In the genomic region with DNA sequence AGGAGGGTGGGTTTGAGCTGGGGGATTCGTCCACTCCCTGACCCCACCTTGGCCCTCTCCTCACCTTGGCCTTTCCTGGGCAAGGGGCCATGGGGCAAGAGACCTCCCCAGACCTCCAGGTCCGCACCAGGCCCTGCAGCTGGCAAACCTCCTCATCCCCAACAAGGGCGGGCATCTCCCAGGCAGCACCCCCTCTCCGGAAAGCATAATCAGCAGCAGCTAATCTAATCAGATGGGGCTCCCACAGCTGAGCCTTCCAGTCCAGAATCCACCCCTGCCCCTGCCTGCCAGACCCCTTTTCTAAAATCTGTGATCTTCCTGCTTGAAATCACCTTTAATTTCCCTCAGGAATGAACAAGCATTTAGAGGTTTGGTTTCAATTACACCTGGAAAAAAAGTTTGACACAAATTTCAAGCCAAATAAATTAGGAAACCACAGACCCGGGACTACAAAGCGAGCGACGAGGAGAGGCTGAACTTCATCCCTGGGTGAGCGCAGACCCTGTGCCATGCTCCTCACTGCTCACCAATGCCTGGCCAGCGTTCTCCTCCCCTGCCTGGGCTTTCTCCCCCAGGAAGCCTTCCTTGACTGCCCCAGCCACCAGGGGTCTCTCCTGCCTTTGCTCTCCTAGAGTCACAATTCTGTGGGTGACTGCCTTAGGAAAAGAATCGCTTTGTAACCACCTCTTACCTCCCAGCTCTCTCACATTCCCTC, we compare ENCODE assay signal across 19 cellular contexts.
DNase-seq lines count a peak whose midpoint lies in the region; ATAC-seq, FAIRE-seq and TF ChIP-seq lines count a peak whose summit lies in the region.
"Had no signal": no experiment of that assay in that cellular context is flagged by ENCODE, and none has a peak within 500 bp of the region (broad histone marks: within the 10 kb centered on the region; RNA-seq: fewer than 3 reads in every experiment).

No MANE protein-coding gene starts in this region.

- no peaks in the 10 kb centered on the region for H4K20me1 ChIP-seq in GM12878 (ENCODE audit: control insufficient read depth, insufficient read depth)

- no peak for FAIRE-seq in GM12878 (lab: Jason Lieb, UNC)
- FAIRE-seq: bronchial epithelial cell had no signal

- CTCF ChIA-PET in GM12878 (lab: Yijun Ruan, JAX): no interaction called here

- H3K4me2 ChIP-seq in GM12878 (ENCODE audit: control insufficient read depth, insufficient read depth): no peak overlapping the region

- H3K27me3 ChIP-seq in GM12878 (replicated peaks in 1 of 2; ENCODE audit: control insufficient read depth in 2 of 2, insufficient read depth in 2 of 2, low read length in 1 of 2): no peaks in the 10 kb centered on the region; a peak in 1 of 4 replicates

- H3K36me3 Mint-ChIP-seq in nephron progenitor cell (ENCODE audit: low read depth): no peaks in the 10 kb centered on the region
- H3K36me3 Mint-ChIP-seq: activated naive CD4-positive, alpha-beta T cell treated with anti-CD3 and anti-CD28 coated beads, Interleukin-2, amount 50 U/mL, for 72 hours had no signal

- no peaks in the 10 kb centered on the region for H3K9me3 Mint-ChIP-seq in nephron progenitor cell
- H3K9me3 Mint-ChIP-seq: activated naive CD4-positive, alpha-beta T cell treated with anti-CD3 and anti-CD28 coated beads, Interleukin-2, amount 50 U/mL, for 72 hours had no signal

- H3K9me3 ChIP-seq in GM12878 (replicated peaks; ENCODE audit: control insufficient read depth, insufficient read depth, low read length): no peaks in the 10 kb centered on the region
- H3K9me3 ChIP-seq: mucosa of descending colon, suprapubic skin had no signal

- TF ChIP-seq EP300 in Ishikawa (IDR thresholded peaks at IDR 0.05; ENCODE audit: borderline replicate concordance) (no peak), GM12878 (IDR thresholded peaks at IDR 0.05; ENCODE audit: borderline replicate concordance in 1 of 2, control insufficient read depth in 1 of 2, low read depth in 2 of 2, low read length in 2 of 2) (no peak)

- intact Hi-C loops in GM12878 (cut with micrococcal nuclease; ENCODE audit: unreplicated experiment): no loop called here

- no peaks in the 10 kb centered on the region for H3K4me1 ChIP-seq in GM12878 (ENCODE audit: control insufficient read depth, insufficient read depth, low read length)
- H3K4me1 ChIP-seq: parathyroid adenoma, suprapubic skin had no signal

- WGBS in GM12878 (ENCODE audit: insufficient coverage, insufficient replicate concordance, low lambda C conversion rate, missing lambda C conversion rate): 25% methylated on average over 11 of the region's 11 CpGs

- ATAC-seq in GM12878: no peak
- no peak for ATAC-seq in HG02610 (IDR thresholded peaks at IDR 0.05; ENCODE audit: unreplicated experiment)
- ATAC-seq: activated CD4-positive, CD25-positive, alpha-beta regulatory T cell treated with anti-CD3 and anti-CD28 coated beads, Interleukin-2, amount 50 U/mL, for 24 hours; activated naive CD4-positive, alpha-beta T cell treated with anti-CD3 and anti-CD28 coated beads, Interleukin-2, amount 50 U/mL, for 72 hours; mucosa of descending colon had no signal

- in situ Hi-C loops in GM12878 (cut with MboI): no loop called here

- H3K4me3 Mint-ChIP-seq in nephron progenitor cell: no peak overlapping the region

- H3K36me3 ChIP-seq in GM12878 (ENCODE audit: control insufficient read depth in 2 of 2, insufficient read depth in 2 of 2, low read length in 1 of 2): no peaks in the 10 kb centered on the region
- H3K36me3 ChIP-seq: suprapubic skin had no signal

- no peak overlapping the region for H3K4me3 ChIP-seq in GM12878
- H3K4me3 ChIP-seq: mucosa of descending colon, suprapubic skin had no signal

- TF ChIP-seq CTCF in GM12878 (IDR thresholded peaks at IDR 0.05 in 2 of 3, conservative IDR thresholded peaks at IDR 0.05 in 1 of 3; ENCODE audit: control insufficient read depth in 2 of 3, extremely low read depth in 1 of 3, insufficient read depth in 1 of 3, low read depth in 3 of 3, low read length in 3 of 3): peak; percentile 14 to 29 (median 24); a peak in 4 of 6 replicates
- no peak for TF ChIP-seq CTCF in nephron progenitor cell (IDR thresholded peaks at IDR 0.05)

- peaks cover 24% of the 10 kb centered on the region for H3K27me3 Mint-ChIP-seq in nephron progenitor cell (ENCODE audit: low read depth, poor library complexity)

- no peak overlapping the region for H3K9ac ChIP-seq in GM12878 (ENCODE audit: control insufficient read depth, insufficient read depth, low read length)
- H3K9ac ChIP-seq: parathyroid adenoma had no signal

- POLR2A ChIA-PET in GM12878 (lab: Charles Lee): no interaction called here

- H3K4me1 Mint-ChIP-seq in nephron progenitor cell: peaks cover 67% of the 10 kb centered on the region

- TF ChIP-seq POLR2A in GM12878 (IDR thresholded peaks at IDR 0.05; ENCODE audit: low read depth, low read length): no peak

- peak; percentile 23 for DNase-seq in DMS 273 (lab: John Stamatoyannopoulos, UW; ENCODE audit: unreplicated experiment)
- DNase-seq in DMS 273 treated with DMSO at 0.1 percent for 48 hours (lab: John Stamatoyannopoulos, UW): no peak
- no peak for DNase-seq in GM12878 (ENCODE audit: low read depth, low spot score)
- DNase-seq in nephron progenitor cell: no peak
- no peak for DNase-seq in cortex of kidney (lab: John Stamatoyannopoulos, UW)
- no peak for DNase-seq in DMS153 treated with DMSO at 0.1 percent for 48 hours (lab: John Stamatoyannopoulos, UW; ENCODE audit: unreplicated experiment)
- DNase-seq: activated CD8-positive, alpha-beta memory T cell treated with anti-CD3 and anti-CD28 coated beads, Interleukin-2, amount 50 U/mL, for 48 hours; foreskin melanocyte; mucosa of descending colon; NCI-H146; NK-92 treated with Interleukin-12 subunit alpha and Interleukin-12 subunit beta, amount 100 ng/mL, for 24 hours had no signal

- peak overlapping the region; percentile 54 for H3K27ac Mint-ChIP-seq in nephron progenitor cell
- H3K27ac Mint-ChIP-seq: activated naive CD4-positive, alpha-beta T cell treated with anti-CD3 and anti-CD28 coated beads, Interleukin-2, amount 50 U/mL, for 72 hours had no signal

- H2AFZ ChIP-seq in GM12878 (ENCODE audit: control insufficient read depth, low read depth, low read length): no peak overlapping the region
- H2AFZ ChIP-seq: parathyroid adenoma had no signal

- RAD21 ChIA-PET in GM12878 (lab: Charles Lee; ENCODE audit: unreplicated experiment): no interaction called here

- SMC1A ChIA-PET in GM12878 (lab: Charles Lee; ENCODE audit: uncharacterized antibody, unreplicated experiment): no interaction called here

- H3K79me2 ChIP-seq in GM12878 (ENCODE audit: control insufficient read depth, insufficient read depth, low read length): no peaks in the 10 kb centered on the region
- H3K79me2 ChIP-seq: parathyroid adenoma had no signal

- TF ChIP-seq RAD21 in Ishikawa (IDR thresholded peaks at IDR 0.05; ENCODE audit: low read depth): peak; percentile 54; the same call in 1 of the 2 replicates
- no peak for TF ChIP-seq RAD21 in GM12878 (IDR thresholded peaks at IDR 0.05; ENCODE audit: insufficient read depth, low read depth, low read length)

- H3K27ac ChIP-seq in GM12878 (ENCODE audit: control insufficient read depth, insufficient read depth): no peak overlapping the region
- H3K27ac ChIP-seq: 22Rv1, parathyroid adenoma, suprapubic skin had no signal

- BruUV-seq in GM12878 (replicated peaks; lab: Mats Ljungman, UMichigan): no TSS peak

TF ChIP-seq in Ishikawa, 13 proteins besides CTCF, POLR2A, EP300 and RAD21 (continues in another document):
- TF ChIP-seq CREB1 (IDR thresholded peaks at IDR 0.05; ENCODE audit: low read depth) (no peak), TCF12 (IDR thresholded peaks at IDR 0.05; ENCODE audit: low read depth) (no peak), NFIC (IDR thresholded peaks at IDR 0.05) (no peak), TAF1 (IDR thresholded peaks at IDR 0.05; ENCODE audit: low read depth) (no peak), EGR1 (IDR thresholded peaks at IDR 0.05) (no peak), FOXM1 (IDR thresholded peaks at IDR 0.05; ENCODE audit: borderline replicate concordance, low read depth) (no peak)

TF ChIP-seq in GM12878, 131 proteins besides CTCF, POLR2A, EP300 and RAD21 (continues in another document):
- TF ChIP-seq MEF2B (IDR thresholded peaks at IDR 0.05; ENCODE audit: partially characterized antibody, poor library complexity, severe bottlenecking): no peak
- TF ChIP-seq ZNF24 (IDR thresholded peaks at IDR 0.05): no peak
- no peak for TF ChIP-seq ZNF217 (IDR thresholded peaks at IDR 0.05)
- TF ChIP-seq YY1 (IDR thresholded peaks at IDR 0.05; ENCODE audit: low read depth, low read length): no peak
- TF ChIP-seq TCF12 (IDR thresholded peaks at IDR 0.05; ENCODE audit: low read depth, low read length): no peak
- TF ChIP-seq STAT3 (IDR thresholded peaks at IDR 0.05; ENCODE audit: low read depth, low read length): no peak
- TF ChIP-seq, protein P1, sequence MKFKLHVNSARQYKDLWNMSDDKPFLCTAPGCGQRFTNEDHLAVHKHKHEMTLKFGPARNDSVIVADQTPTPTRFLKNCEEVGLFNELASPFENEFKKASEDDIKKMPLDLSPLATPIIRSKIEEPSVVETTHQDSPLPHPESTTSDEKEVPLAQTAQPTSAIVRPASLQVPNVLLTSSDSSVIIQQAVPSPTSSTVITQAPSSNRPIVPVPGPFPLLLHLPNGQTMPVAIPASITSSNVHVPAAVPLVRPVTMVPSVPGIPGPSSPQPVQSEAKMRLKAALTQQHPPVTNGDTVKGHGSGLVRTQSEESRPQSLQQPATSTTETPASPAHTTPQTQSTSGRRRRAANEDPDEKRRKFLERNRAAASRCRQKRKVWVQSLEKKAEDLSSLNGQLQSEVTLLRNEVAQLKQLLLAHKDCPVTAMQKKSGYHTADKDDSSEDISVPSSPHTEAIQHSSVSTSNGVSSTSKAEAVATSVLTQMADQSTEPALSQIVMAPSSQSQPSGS (IDR thresholded peaks at IDR 0.05; ENCODE audit: low read length): no peak
- TF ChIP-seq CHD2 (IDR thresholded peaks at IDR 0.05; ENCODE audit: borderline replicate concordance, low read depth, low read length): no peak
- no peak for TF ChIP-seq ZNF384 (IDR thresholded peaks at IDR 0.05; ENCODE audit: borderline replicate concordance, low read depth, low read length)
- TF ChIP-seq, protein P2, sequence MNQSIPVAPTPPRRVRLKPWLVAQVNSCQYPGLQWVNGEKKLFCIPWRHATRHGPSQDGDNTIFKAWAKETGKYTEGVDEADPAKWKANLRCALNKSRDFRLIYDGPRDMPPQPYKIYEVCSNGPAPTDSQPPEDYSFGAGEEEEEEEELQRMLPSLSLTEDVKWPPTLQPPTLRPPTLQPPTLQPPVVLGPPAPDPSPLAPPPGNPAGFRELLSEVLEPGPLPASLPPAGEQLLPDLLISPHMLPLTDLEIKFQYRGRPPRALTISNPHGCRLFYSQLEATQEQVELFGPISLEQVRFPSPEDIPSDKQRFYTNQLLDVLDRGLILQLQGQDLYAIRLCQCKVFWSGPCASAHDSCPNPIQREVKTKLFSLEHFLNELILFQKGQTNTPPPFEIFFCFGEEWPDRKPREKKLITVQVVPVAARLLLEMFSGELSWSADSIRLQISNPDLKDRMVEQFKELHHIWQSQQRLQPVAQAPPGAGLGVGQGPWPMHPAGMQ (IDR thresholded peaks at IDR 0.05; ENCODE audit: borderline replicate concordance): no peak
- TF ChIP-seq KAT2A (conservative IDR thresholded peaks at IDR 0.05; ENCODE audit: control insufficient read depth, low read depth, low read length): no peak
- no peak for TF ChIP-seq CHD1 (IDR thresholded peaks at IDR 0.05; ENCODE audit: low read depth, low read length)
